In the genomic region with DNA sequence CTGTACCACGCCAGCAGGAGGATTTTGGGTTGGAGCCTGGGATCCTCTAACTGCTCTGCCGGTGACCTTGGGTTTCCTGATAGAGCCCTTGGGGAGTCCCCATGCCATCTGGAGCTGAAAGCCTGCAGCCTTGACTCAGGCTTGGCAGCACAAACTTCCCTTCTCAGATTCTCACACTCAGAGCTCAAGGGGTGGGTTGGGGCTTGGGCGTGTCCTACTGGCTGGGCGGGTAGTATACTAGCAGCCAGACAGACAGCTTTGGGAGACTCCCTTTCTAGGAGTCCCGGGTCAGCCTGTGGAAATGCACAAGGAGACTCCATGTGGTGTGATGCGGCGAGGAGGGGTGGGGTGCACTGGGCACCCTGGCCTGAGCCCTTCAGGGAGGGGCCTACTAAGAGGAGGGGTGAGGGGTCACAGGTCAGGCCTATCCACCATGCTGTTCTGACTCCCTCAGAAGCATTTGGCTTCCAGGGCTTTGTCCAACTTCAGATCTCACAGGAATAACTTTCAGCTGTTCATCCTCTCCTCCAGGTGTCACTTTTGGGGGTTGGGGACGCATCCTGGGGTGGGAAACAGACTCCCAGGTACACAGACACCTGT, we compare ENCODE assay signal across 9 cellular contexts. TPM values are rescaled to one million over a fixed set of nuclear protein-coding genes. Genes with fewer than 3 reads are reported as not detected.
DNase-seq lines count a peak whose midpoint lies in the region; ATAC-seq and TF ChIP-seq lines count a peak whose summit lies in the region.
"Had no signal": no experiment of that assay in that cellular context is flagged by ENCODE, and none has a peak within 500 bp of the region (broad histone marks: within the 10 kb centered on the region; RNA-seq: fewer than 3 reads in every experiment).

No MANE protein-coding gene starts in this region.

- TF ChIP-seq EP300 in suprapubic skin (IDR thresholded peaks at IDR 0.05), result no peak

- ATAC-seq in GM19463 (IDR thresholded peaks at IDR 0.05; ENCODE audit: unreplicated experiment) (peak; percentile 93), GM19023 (IDR thresholded peaks at IDR 0.05; ENCODE audit: unreplicated experiment) (no peak)
- ATAC-seq: activated CD8-positive, alpha-beta memory T cell treated with anti-CD3 and anti-CD28 coated beads, Interleukin-2, amount 10 ng/mL, durations not matched to agents 7 days and 5 days had no signal

- H3K27ac ChIP-seq in suprapubic skin, result peak overlapping the region; percentile 78

- H3K27me3 ChIP-seq in suprapubic skin, result no peaks in the 10 kb centered on the region
- no peaks in the 10 kb centered on the region for H3K27me3 ChIP-seq in Caco-2 (replicated peaks; ENCODE audit: control insufficient read depth, insufficient read depth, low read length)

- H3K4me3 Mint-ChIP-seq in Caco-2 (ENCODE audit: unreplicated experiment), result no peak overlapping the region
- no peak overlapping the region for H3K4me3 Mint-ChIP-seq in activated CD4-positive, alpha-beta memory T cell treated with anti-CD3 and anti-CD28 coated beads for 36 hours
- H3K4me3 Mint-ChIP-seq: activated CD8-positive, alpha-beta memory T cell treated with anti-CD3 and anti-CD28 coated beads, Interleukin-2, amount 10 ng/mL, durations not matched to agents 7 days and 5 days had no signal

- peaks cover 17% of the 10 kb centered on the region for H3K36me3 Mint-ChIP-seq in Caco-2 (ENCODE audit: insufficient read depth, unreplicated experiment)
- peaks cover 3% of the 10 kb centered on the region for H3K36me3 Mint-ChIP-seq in activated CD4-positive, alpha-beta memory T cell treated with anti-CD3 and anti-CD28 coated beads for 36 hours
- H3K36me3 Mint-ChIP-seq: activated CD8-positive, alpha-beta memory T cell treated with anti-CD3 and anti-CD28 coated beads, Interleukin-2, amount 10 ng/mL, durations not matched to agents 7 days and 5 days had no signal

- H3K9me3 Mint-ChIP-seq in Caco-2 (ENCODE audit: unreplicated experiment), result no peaks in the 10 kb centered on the region
- H3K9me3 Mint-ChIP-seq in activated CD4-positive, alpha-beta memory T cell treated with anti-CD3 and anti-CD28 coated beads for 36 hours, result no peaks in the 10 kb centered on the region

- H3K4me1 ChIP-seq in suprapubic skin (peaks cover 68% of the 10 kb centered on the region), Caco-2 (peaks cover 6% of the 10 kb centered on the region; the same call in 1 of the 2 replicates)

- BruUV-seq in Caco-2 (replicated peaks; lab: Mats Ljungman, UMichigan), result no TSS peak

- CTCF ChIA-PET in Caco-2 (lab: Charles Lee), result interaction anchor here (1.6 to 1.7 kb wide), 2 partner anchors 111 to 214 kb away, joined by 3 to 5 read pairs; no protein-coding TSS in a partner anchor
- CTCF ChIA-PET in activated CD4-positive, alpha-beta memory T cell treated with anti-CD3 and anti-CD28 coated beads for 36 hours (lab: Charles Lee), result no interaction called here

- H3K4me3 ChIP-seq in fibroblast of villous mesenchyme (ENCODE audit: low read depth, low read length) (no peak overlapping the region), suprapubic skin (no peak overlapping the region), Caco-2 (ENCODE audit: low read depth, low read length) (no peak overlapping the region)

- H3K36me3 ChIP-seq in suprapubic skin (no peaks in the 10 kb centered on the region), Caco-2 (ENCODE audit: control insufficient read depth, insufficient read depth, low read length) (no peaks in the 10 kb centered on the region; the same call in 1 of the 2 replicates)

- H3K27ac Mint-ChIP-seq in Caco-2 (ENCODE audit: unreplicated experiment), result no peak overlapping the region
- H3K27ac Mint-ChIP-seq in activated CD4-positive, alpha-beta memory T cell treated with anti-CD3 and anti-CD28 coated beads for 36 hours, result no peak overlapping the region
- H3K27ac Mint-ChIP-seq: activated CD8-positive, alpha-beta memory T cell treated with anti-CD3 and anti-CD28 coated beads, Interleukin-2, amount 10 ng/mL, durations not matched to agents 7 days and 5 days had no signal

- no peak for TF ChIP-seq POLR2A in suprapubic skin (IDR thresholded peaks at IDR 0.05)

- no peaks in the 10 kb centered on the region for H3K9me3 ChIP-seq in suprapubic skin
- H3K9me3 ChIP-seq in Caco-2, result no peaks in the 10 kb centered on the region

- peak; percentile 95 for DNase-seq in NCI-H2171 treated with DMSO at 0.1 percent for 48 hours (lab: John Stamatoyannopoulos, UW)
- DNase-seq in fibroblast of villous mesenchyme (ENCODE audit: low read depth), result peak; percentile 74
- DNase-seq in suprapubic skin (ENCODE audit: low spot score in 2 of 2), result peak; percentile 86 to 92
- DNase-seq in activated CD4-positive, alpha-beta T cell treated with anti-CD3 and anti-CD28 coated beads, Interleukin-2, amount 50 U/mL, for 4 hours, result no peak
- no peak for DNase-seq in Caco-2
- no peak for DNase-seq in activated CD4-positive, alpha-beta memory T cell treated with anti-CD3 and anti-CD28 coated beads for 36 hours
- DNase-seq: activated CD8-positive, alpha-beta memory T cell treated with anti-CD3 and anti-CD28 coated beads, Interleukin-2, amount 10 ng/mL, durations not matched to agents 7 days and 5 days had no signal

- TF ChIP-seq CTCF in fibroblast of villous mesenchyme (IDR thresholded peaks at IDR 0.05; ENCODE audit: insufficient read depth, low read depth, low read length), result no peak
- no peak for TF ChIP-seq CTCF in suprapubic skin (IDR thresholded peaks at IDR 0.05)
- no peak for TF ChIP-seq CTCF in Caco-2 (IDR thresholded peaks at IDR 0.05; ENCODE audit: insufficient read depth in 1 of 2, low read depth in 1 of 2, low read length in 1 of 2, severe bottlenecking in 1 of 2, unreplicated experiment in 1 of 2)

- intact Hi-C loops in Caco-2 (cut with micrococcal nuclease; ENCODE audit: unreplicated experiment), result no loop called here
- intact Hi-C loops in activated CD4-positive, alpha-beta memory T cell treated with anti-CD3 and anti-CD28 coated beads for 36 hours (cut with micrococcal nuclease), result no loop called here

- WGBS in suprapubic skin, result 28% methylated on average over 4 of the region's 8 CpGs

- POLR2A ChIA-PET in Caco-2 (lab: Charles Lee), result no interaction called here
- POLR2A ChIA-PET in activated CD4-positive, alpha-beta memory T cell treated with anti-CD3 and anti-CD28 coated beads for 36 hours (lab: Charles Lee), result no interaction called here

- no peaks in the 10 kb centered on the region for H3K27me3 Mint-ChIP-seq in Caco-2 (ENCODE audit: insufficient read depth, unreplicated experiment)
- H3K27me3 Mint-ChIP-seq in activated CD4-positive, alpha-beta memory T cell treated with anti-CD3 and anti-CD28 coated beads for 36 hours, result no peaks in the 10 kb centered on the region
- H3K27me3 Mint-ChIP-seq: activated CD8-positive, alpha-beta memory T cell treated with anti-CD3 and anti-CD28 coated beads, Interleukin-2, amount 10 ng/mL, durations not matched to agents 7 days and 5 days had no signal

- H3K4me1 Mint-ChIP-seq in Caco-2 (ENCODE audit: low read depth, unreplicated experiment), result peaks cover 14% of the 10 kb centered on the region
- no peaks in the 10 kb centered on the region for H3K4me1 Mint-ChIP-seq in activated CD4-positive, alpha-beta memory T cell treated with anti-CD3 and anti-CD28 coated beads for 36 hours (ENCODE audit: low read depth)

RNA-seq across cellular contexts. Expression of gene PLXNA1, which starts 21.6 kb away (rescaled TPM):
- total RNA-seq in fibroblast of villous mesenchyme (63.0 and 70.2 TPM in 2 replicates), suprapubic skin (10 to 100 TPM; 48.4 to 77.9 (median 59.4) TPM), Caco-2 (2022) (92.4 and 95.1 TPM in 2 replicates)
- 1 to 10 TPM; 8.8 to 9.3 TPM for total RNA-seq in activated CD4-positive, alpha-beta memory T cell treated with anti-CD3 and anti-CD28 coated beads for 36 hours

Comparison
In these comparisons a context has a peak if more than half of its experiments do, and no peak if none do; other contexts are left out.
1. DNase-seq: peak in NCI-H2171 treated with DMSO at 0.1 percent for 48 hours (single experiment), fibroblast of villous mesenchyme (single experiment) and suprapubic skin (2 of 2); none in activated CD4-positive, alpha-beta T cell treated with anti-CD3 and anti-CD28 coated beads, Interleukin-2, amount 50 U/mL, for 4 hours (0 of 2), Caco-2 (0 of 2) and activated CD4-positive, alpha-beta memory T cell treated with anti-CD3 and anti-CD28 coated beads for 36 hours (single experiment).